In genomic region chr12:52677671-52678070, GRCh38 we compare ENCODE assay signal across 36 cellular contexts. TPM values are rescaled to one million over a fixed set of nuclear protein-coding genes. Genes with fewer than 3 reads are reported as not detected.
"Had no signal": no experiment of that assay in that cellular context is flagged by ENCODE, and none has a peak within 500 bp of the region (broad histone marks: within the 10 kb centered on the region; RNA-seq: fewer than 3 reads in every experiment).

No MANE protein-coding gene starts in this region.

- H3K4me1 ChIP-seq: adrenal gland, body of pancreas, gastrocnemius medialis had no signal

- H3K27me3 ChIP-seq: body of pancreas had no signal

- H3K27ac Mint-ChIP-seq: activated CD4-positive, alpha-beta memory T cell treated with anti-CD3 and anti-CD28 coated beads for 36 hours; activated CD4-positive, alpha-beta T cell treated with anti-CD3 and anti-CD28 coated beads for 36 hours; activated CD4-positive, alpha-beta T cell treated with anti-CD3 and anti-CD28 coated beads, Interleukin-2, amount 10 ng/mL, durations not matched to agents 24 days and 14 days; activated CD8-positive, alpha-beta memory T cell treated with anti-CD3 and anti-CD28 coated beads, Interleukin-2, amount 10 ng/mL, durations not matched to agents 7 days and 5 days; activated CD8-positive, alpha-beta T cell treated with anti-CD3 and anti-CD28 coated beads, Interleukin-2, amount 10 ng/mL, durations not matched to agents 7 days and 5 days; activated naive CD4-positive, alpha-beta T cell treated with anti-CD3 and anti-CD28 coated beads for 36 hours; activated naive CD8-positive, alpha-beta T cell treated with anti-CD3 and anti-CD28 coated beads for 36 hours; activated naive CD8-positive, alpha-beta T cell treated with anti-CD3 and anti-CD28 coated beads, Interleukin-2, amount 50 U/mL, for 24 hours; activated T-helper 1 cell treated with anti-CD3 and anti-CD28 coated beads, Interleukin-12 subunit alpha, Interleukin-12 subunit beta, Interleukin-2, Interleukin-4 antibody, amounts not matched to agents 30 ng/mL and 10 ng/mL and 1 ng/mL, durations not matched to agents 14 hours and 24 hours and 36 hours; activated T-helper 2 cell treated with anti-CD3 and anti-CD28 coated beads, Interferon-gamma antibody, Interleukin-2, Interleukin-4, amounts not matched to agents 10 μg/mL and 5 μg/mL and 100 μg/mL, durations not matched to agents 14 hours and 24 hours and 36 hours; effector memory CD8-positive, alpha-beta T cell had no signal

- DNase-seq: activated CD4-positive, alpha-beta memory T cell treated with anti-CD3 and anti-CD28 coated beads for 36 hours; activated CD4-positive, alpha-beta T cell treated with anti-CD3 and anti-CD28 coated beads for 36 hours; activated CD4-positive, alpha-beta T cell treated with anti-CD3 and anti-CD28 coated beads, Interleukin-2, amount 10 ng/mL, durations not matched to agents 24 days and 14 days; activated CD4-positive, CD25-positive, alpha-beta regulatory T cell; activated CD4-positive, CD25-positive, alpha-beta regulatory T cell treated with anti-CD3 and anti-CD28 coated beads, Interleukin-2, amount 50 U/mL, for 72 hours; activated CD8-positive, alpha-beta memory T cell treated with anti-CD3 and anti-CD28 coated beads, Interleukin-2, amount 10 ng/mL, durations not matched to agents 7 days and 5 days; activated CD8-positive, alpha-beta memory T cell treated with anti-CD3 and anti-CD28 coated beads, Interleukin-2, amount 50 U/mL, for 4 hours; activated CD8-positive, alpha-beta T cell treated with anti-CD3 and anti-CD28 coated beads, Interleukin-2, amount 10 ng/mL, durations not matched to agents 7 days and 5 days; activated effector memory CD4-positive, alpha-beta T cell treated with anti-CD3 and anti-CD28 coated beads, Interleukin-2, amount 50 U/mL, for 16 hours; activated naive CD4-positive, alpha-beta T cell treated with anti-CD3 and anti-CD28 coated beads for 36 hours; activated naive CD8-positive, alpha-beta T cell treated with anti-CD3 and anti-CD28 coated beads for 36 hours; activated naive CD8-positive, alpha-beta T cell treated with anti-CD3 and anti-CD28 coated beads, Interleukin-2, amount 50 U/mL, for 24 hours; activated T-cell treated with anti-CD3 and anti-CD28 coated beads, Interleukin-2, amount 50 U/mL, for 1 hour; activated T-cell treated with anti-CD3 and anti-CD28 coated beads, Interleukin-2, amount 50 U/mL, for 48 hours; adrenal gland; amygdala; aorta; body of pancreas; caudate nucleus; cortex of kidney; dermis blood vessel endothelial cell; effector CD4-positive, alpha-beta T cell; effector memory CD8-positive, alpha-beta T cell; erythroblast; foreskin keratinocyte; gastrocnemius medialis; T1000 had no signal

- H3K4me3 Mint-ChIP-seq: activated CD4-positive, alpha-beta memory T cell treated with anti-CD3 and anti-CD28 coated beads for 36 hours; activated CD4-positive, alpha-beta T cell treated with anti-CD3 and anti-CD28 coated beads for 36 hours; activated CD4-positive, alpha-beta T cell treated with anti-CD3 and anti-CD28 coated beads, Interleukin-2, amount 10 ng/mL, durations not matched to agents 24 days and 14 days; activated CD8-positive, alpha-beta memory T cell treated with anti-CD3 and anti-CD28 coated beads, Interleukin-2, amount 10 ng/mL, durations not matched to agents 7 days and 5 days; activated CD8-positive, alpha-beta T cell treated with anti-CD3 and anti-CD28 coated beads, Interleukin-2, amount 10 ng/mL, durations not matched to agents 7 days and 5 days; activated naive CD4-positive, alpha-beta T cell treated with anti-CD3 and anti-CD28 coated beads for 36 hours; activated naive CD8-positive, alpha-beta T cell treated with anti-CD3 and anti-CD28 coated beads for 36 hours; activated naive CD8-positive, alpha-beta T cell treated with anti-CD3 and anti-CD28 coated beads, Interleukin-2, amount 50 U/mL, for 24 hours; activated T-helper 1 cell treated with anti-CD3 and anti-CD28 coated beads, Interleukin-12 subunit alpha, Interleukin-12 subunit beta, Interleukin-2, Interleukin-4 antibody, amounts not matched to agents 30 ng/mL and 10 ng/mL and 1 ng/mL, durations not matched to agents 14 hours and 24 hours and 36 hours; effector memory CD8-positive, alpha-beta T cell had no signal

- H3K27me3 Mint-ChIP-seq: activated CD4-positive, alpha-beta T cell treated with anti-CD3 and anti-CD28 coated beads for 36 hours; activated naive CD4-positive, alpha-beta T cell treated with anti-CD3 and anti-CD28 coated beads, Interleukin-2, amount 50 U/mL, for 24 hours; activated naive CD8-positive, alpha-beta T cell treated with anti-CD3 and anti-CD28 coated beads, Interleukin-2, amount 50 U/mL, for 24 hours had no signal

- H3K4me3 ChIP-seq: adrenal gland, body of pancreas, esophagus muscularis mucosa, gastrocnemius medialis had no signal

- H3K9me3 Mint-ChIP-seq: activated CD4-positive, alpha-beta memory T cell treated with anti-CD3 and anti-CD28 coated beads for 36 hours; activated CD4-positive, alpha-beta T cell treated with anti-CD3 and anti-CD28 coated beads, Interleukin-2, amount 10 ng/mL, durations not matched to agents 24 days and 14 days; activated naive CD4-positive, alpha-beta T cell treated with anti-CD3 and anti-CD28 coated beads for 36 hours; activated naive CD4-positive, alpha-beta T cell treated with anti-CD3 and anti-CD28 coated beads, Interleukin-2, amount 50 U/mL, for 24 hours; activated naive CD8-positive, alpha-beta T cell treated with anti-CD3 and anti-CD28 coated beads for 36 hours; activated naive CD8-positive, alpha-beta T cell treated with anti-CD3 and anti-CD28 coated beads, Interleukin-2, amount 50 U/mL, for 24 hours; activated T-helper 1 cell treated with anti-CD3 and anti-CD28 coated beads, Interleukin-12 subunit alpha, Interleukin-12 subunit beta, Interleukin-2, Interleukin-4 antibody, amounts not matched to agents 30 ng/mL and 10 ng/mL and 1 ng/mL, durations not matched to agents 14 hours and 24 hours and 36 hours; activated T-helper 2 cell treated with anti-CD3 and anti-CD28 coated beads, Interferon-gamma antibody, Interleukin-2, Interleukin-4, amounts not matched to agents 10 μg/mL and 5 μg/mL and 100 μg/mL, durations not matched to agents 14 hours and 24 hours and 36 hours; effector memory CD8-positive, alpha-beta T cell had no signal

- H3K36me3 Mint-ChIP-seq: activated CD4-positive, alpha-beta memory T cell treated with anti-CD3 and anti-CD28 coated beads for 36 hours; activated CD8-positive, alpha-beta memory T cell treated with anti-CD3 and anti-CD28 coated beads, Interleukin-2, amount 10 ng/mL, durations not matched to agents 7 days and 5 days; activated naive CD4-positive, alpha-beta T cell treated with anti-CD3 and anti-CD28 coated beads, Interleukin-2, amount 50 U/mL, for 24 hours; activated naive CD8-positive, alpha-beta T cell treated with anti-CD3 and anti-CD28 coated beads for 36 hours had no signal

- ATAC-seq: activated CD4-positive, alpha-beta T cell treated with anti-CD3 and anti-CD28 coated beads for 36 hours; activated CD8-positive, alpha-beta memory T cell treated with anti-CD3 and anti-CD28 coated beads, Interleukin-2, amount 10 ng/mL, durations not matched to agents 7 days and 5 days; activated CD8-positive, alpha-beta T cell treated with anti-CD3 and anti-CD28 coated beads, Interleukin-2, amount 10 ng/mL, durations not matched to agents 7 days and 5 days; activated naive CD8-positive, alpha-beta T cell treated with anti-CD3 and anti-CD28 coated beads, Interleukin-2, amount 50 U/mL, for 24 hours; body of pancreas; effector memory CD8-positive, alpha-beta T cell; foreskin keratinocyte; gastrocnemius medialis had no signal

- H3K9me3 ChIP-seq: adrenal gland, body of pancreas, esophagus muscularis mucosa, gastrocnemius medialis had no signal

- H3K27ac ChIP-seq: adrenal gland, body of pancreas, esophagus muscularis mucosa, foreskin keratinocyte, gastrocnemius medialis had no signal

- H3K36me3 ChIP-seq: adrenal gland, esophagus muscularis mucosa, gastrocnemius medialis had no signal

RNA-seq across cellular contexts. Expression of gene KRT1, which starts 2.5 kb away (rescaled TPM):
- total RNA-seq: activated CD4-positive, alpha-beta memory T cell treated with anti-CD3 and anti-CD28 coated beads for 36 hours; activated CD4-positive, alpha-beta T cell treated with anti-CD3 and anti-CD28 coated beads for 36 hours; activated CD4-positive, alpha-beta T cell treated with anti-CD3 and anti-CD28 coated beads, Interleukin-2, amount 10 ng/mL, durations not matched to agents 24 days and 14 days; activated CD8-positive, alpha-beta memory T cell treated with anti-CD3 and anti-CD28 coated beads for 36 hours; activated CD8-positive, alpha-beta memory T cell treated with anti-CD3 and anti-CD28 coated beads, Interleukin-2, amount 10 ng/mL, durations not matched to agents 7 days and 5 days; activated CD8-positive, alpha-beta T cell treated with anti-CD3 and anti-CD28 coated beads, Interleukin-2, amount 10 ng/mL, durations not matched to agents 7 days and 5 days; activated naive CD4-positive, alpha-beta T cell treated with anti-CD3 and anti-CD28 coated beads for 36 hours; activated naive CD8-positive, alpha-beta T cell treated with anti-CD3 and anti-CD28 coated beads for 36 hours; activated T-helper 1 cell treated with anti-CD3 and anti-CD28 coated beads, Interleukin-12 subunit alpha, Interleukin-12 subunit beta, Interleukin-2, Interleukin-4 antibody, amounts not matched to agents 30 ng/mL and 10 ng/mL and 1 ng/mL, durations not matched to agents 14 hours and 24 hours and 36 hours; body of pancreas; chondrocyte; dermis blood vessel endothelial cell; esophagus muscularis mucosa; gastrocnemius medialis; glomerular endothelial cell had no signal

RNA-seq across cellular contexts. Expression of gene KRT77, which starts 25.7 kb away (rescaled TPM):
- total RNA-seq: activated CD4-positive, alpha-beta memory T cell treated with anti-CD3 and anti-CD28 coated beads for 36 hours; activated CD4-positive, alpha-beta T cell treated with anti-CD3 and anti-CD28 coated beads for 36 hours; activated CD4-positive, alpha-beta T cell treated with anti-CD3 and anti-CD28 coated beads, Interleukin-2, amount 10 ng/mL, durations not matched to agents 24 days and 14 days; activated CD8-positive, alpha-beta memory T cell treated with anti-CD3 and anti-CD28 coated beads for 36 hours; activated CD8-positive, alpha-beta memory T cell treated with anti-CD3 and anti-CD28 coated beads, Interleukin-2, amount 10 ng/mL, durations not matched to agents 7 days and 5 days; activated CD8-positive, alpha-beta T cell treated with anti-CD3 and anti-CD28 coated beads, Interleukin-2, amount 10 ng/mL, durations not matched to agents 7 days and 5 days; activated naive CD4-positive, alpha-beta T cell treated with anti-CD3 and anti-CD28 coated beads for 36 hours; activated naive CD8-positive, alpha-beta T cell treated with anti-CD3 and anti-CD28 coated beads for 36 hours; activated T-helper 1 cell treated with anti-CD3 and anti-CD28 coated beads, Interleukin-12 subunit alpha, Interleukin-12 subunit beta, Interleukin-2, Interleukin-4 antibody, amounts not matched to agents 30 ng/mL and 10 ng/mL and 1 ng/mL, durations not matched to agents 14 hours and 24 hours and 36 hours; activated T-helper 2 cell treated with anti-CD3 and anti-CD28 coated beads, Interferon-gamma antibody, Interleukin-2, Interleukin-4, amounts not matched to agents 10 μg/mL and 5 μg/mL and 100 μg/mL, durations not matched to agents 14 hours and 24 hours and 36 hours; adrenal gland; aorta; body of pancreas; chondrocyte; dermis blood vessel endothelial cell; esophagus muscularis mucosa; foreskin keratinocyte; gastrocnemius medialis; glomerular endothelial cell; T-helper 1 cell treated with Interleukin-12 subunit alpha and Interleukin-12 subunit beta and Interleukin-4 antibody, amounts not matched to agents 30 ng/mL and 1 ng/mL, for 36 hours; T-helper 2 cell treated with Interferon-gamma antibody and Interleukin-4, amounts not matched to agents 100 ng/mL and 5 ng/mL, for 36 hours had no signal

RNA-seq across cellular contexts. Expression of gene KRT2, which starts 25.7 kb away (rescaled TPM):
- total RNA-seq: activated CD4-positive, alpha-beta memory T cell treated with anti-CD3 and anti-CD28 coated beads for 36 hours; activated CD4-positive, alpha-beta T cell treated with anti-CD3 and anti-CD28 coated beads for 36 hours; activated CD4-positive, alpha-beta T cell treated with anti-CD3 and anti-CD28 coated beads, Interleukin-2, amount 10 ng/mL, durations not matched to agents 24 days and 14 days; activated CD8-positive, alpha-beta memory T cell treated with anti-CD3 and anti-CD28 coated beads for 36 hours; activated CD8-positive, alpha-beta memory T cell treated with anti-CD3 and anti-CD28 coated beads, Interleukin-2, amount 10 ng/mL, durations not matched to agents 7 days and 5 days; activated naive CD4-positive, alpha-beta T cell treated with anti-CD3 and anti-CD28 coated beads for 36 hours; activated naive CD8-positive, alpha-beta T cell treated with anti-CD3 and anti-CD28 coated beads for 36 hours; activated T-helper 1 cell treated with anti-CD3 and anti-CD28 coated beads, Interleukin-12 subunit alpha, Interleukin-12 subunit beta, Interleukin-2, Interleukin-4 antibody, amounts not matched to agents 30 ng/mL and 10 ng/mL and 1 ng/mL, durations not matched to agents 14 hours and 24 hours and 36 hours; activated T-helper 2 cell treated with anti-CD3 and anti-CD28 coated beads, Interferon-gamma antibody, Interleukin-2, Interleukin-4, amounts not matched to agents 10 μg/mL and 5 μg/mL and 100 μg/mL, durations not matched to agents 14 hours and 24 hours and 36 hours; adrenal gland; aorta; body of pancreas; chondrocyte; dermis blood vessel endothelial cell; esophagus muscularis mucosa; foreskin keratinocyte; gastrocnemius medialis; glomerular endothelial cell had no signal

RNA-seq across cellular contexts. Expression of gene KRT73, which starts 59.3 kb away (rescaled TPM):
- total RNA-seq: activated CD4-positive, alpha-beta T cell treated with anti-CD3 and anti-CD28 coated beads, Interleukin-2, amount 10 ng/mL, durations not matched to agents 24 days and 14 days; activated CD8-positive, alpha-beta memory T cell treated with anti-CD3 and anti-CD28 coated beads for 36 hours; activated CD8-positive, alpha-beta memory T cell treated with anti-CD3 and anti-CD28 coated beads, Interleukin-2, amount 10 ng/mL, durations not matched to agents 7 days and 5 days; activated T-helper 1 cell treated with anti-CD3 and anti-CD28 coated beads, Interleukin-12 subunit alpha, Interleukin-12 subunit beta, Interleukin-2, Interleukin-4 antibody, amounts not matched to agents 30 ng/mL and 10 ng/mL and 1 ng/mL, durations not matched to agents 14 hours and 24 hours and 36 hours; activated T-helper 2 cell treated with anti-CD3 and anti-CD28 coated beads, Interferon-gamma antibody, Interleukin-2, Interleukin-4, amounts not matched to agents 10 μg/mL and 5 μg/mL and 100 μg/mL, durations not matched to agents 14 hours and 24 hours and 36 hours; aorta; chondrocyte; dermis blood vessel endothelial cell; esophagus muscularis mucosa; foreskin keratinocyte; gastrocnemius medialis; glomerular endothelial cell had no signal
